ENCODE assay signal across 28 cellular contexts in genomic region chr2:103219398-103219797, GRCh38.
"Had no signal": no experiment of that assay in that cellular context is flagged by ENCODE, and none has a peak within 500 bp of the region (broad histone marks: within the 10 kb centered on the region; RNA-seq: fewer than 3 reads in every experiment).

No MANE protein-coding gene starts in this region.

- DNase-seq: stimulated activated CD4-positive, alpha-beta T cell treated with anti-CD3 and anti-CD28 coated beads, Interleukin-2, amount 100 ng/mL, for 48 hours; stimulated activated CD4-positive, alpha-beta T cell treated with anti-CD3 and anti-CD28 coated beads, Interleukin-4, amount 100 ng/mL, for 1 hour; stimulated activated CD4-positive, alpha-beta T cell treated with anti-CD3 and anti-CD28 coated beads, Interleukin-4, amount 100 ng/mL, for 24 hours; stimulated activated CD4-positive, alpha-beta T cell treated with anti-CD3 and anti-CD28 coated beads, Interleukin-4, amount 100 ng/mL, for 4 hours; stimulated activated CD8-positive, alpha-beta memory T cell treated with anti-CD3 and anti-CD28 coated beads, Interleukin-4, amount 100 ng/mL, for 48 hours; stimulated activated naive B cell treated with anti-CD40 and anti-IgM and Interleukin-4, amounts not matched to agents 10 μg/mL and 1 μg/mL and 100 μg/mL, for 72 hours; stimulated activated naive CD4-positive, alpha-beta T cell; stimulated activated naive CD4-positive, alpha-beta T cell treated with Interleukin-2 at 50 U/mL for 16 hours; stimulated activated naive CD8-positive, alpha-beta T cell treated with anti-CD3 and anti-CD28 coated beads, Interleukin-15, amount 100 ng/mL, for 72 hours; stimulated activated naive CD8-positive, alpha-beta T cell treated with anti-CD3 and anti-CD28 coated beads, Interleukin-15, Interleukin-2, amounts not matched to agents 100 U/mL and 50 U/mL, for 24 hours; stomach; substantia nigra; testis; thyroid gland; tibial artery; transverse colon; trophoblast cell; upper lobe of left lung; upper lobe of right lung; uterus had no signal

- H3K4me1 Mint-ChIP-seq: stimulated activated effector memory CD8-positive, alpha-beta T cell treated with anti-CD3 and anti-CD28 coated beads, Interleukin-12 subunit alpha, Interleukin-12 subunit beta, amount 100 ng/mL, for 72 hours; stimulated activated memory B cell treated with anti-CD40 and anti-IgM and Interleukin-4, amounts not matched to agents 10 μg/mL and 1 μg/mL and 100 μg/mL, for 72 hours; stimulated activated naive B cell treated with anti-CD40 and anti-IgM and Interleukin-4, amounts not matched to agents 10 μg/mL and 1 μg/mL and 100 μg/mL, for 72 hours; stimulated activated naive CD8-positive, alpha-beta T cell treated with anti-CD3 and anti-CD28 coated beads, Interleukin-15, amount 100 ng/mL, for 72 hours had no signal

- ATAC-seq: stimulated activated effector memory CD8-positive, alpha-beta T cell treated with anti-CD3 and anti-CD28 coated beads, Interleukin-12 subunit alpha, Interleukin-12 subunit beta, amount 100 ng/mL, for 72 hours; stimulated activated memory B cell treated with anti-CD40 and anti-IgM and Interleukin-4, amounts not matched to agents 10 μg/mL and 1 μg/mL and 100 μg/mL, for 72 hours; stimulated activated naive B cell treated with anti-CD40 and anti-IgM and Interleukin-4, amounts not matched to agents 10 μg/mL and 1 μg/mL and 100 μg/mL, for 72 hours; stimulated activated naive CD8-positive, alpha-beta T cell treated with anti-CD3 and anti-CD28 coated beads, Interleukin-15, amount 100 ng/mL, for 72 hours; stimulated activated naive CD8-positive, alpha-beta T cell treated with anti-CD3 and anti-CD28 coated beads, Interleukin-15, Interleukin-2, amounts not matched to agents 100 U/mL and 50 U/mL, for 24 hours; upper lobe of right lung had no signal

- H3K27me3 Mint-ChIP-seq: stimulated activated memory B cell treated with anti-CD40 and anti-IgM and Interleukin-4, amounts not matched to agents 10 μg/mL and 1 μg/mL and 100 μg/mL, for 72 hours; stimulated activated naive B cell treated with anti-CD40 and anti-IgM and Interleukin-4, amounts not matched to agents 10 μg/mL and 1 μg/mL and 100 μg/mL, for 72 hours; stimulated activated naive CD8-positive, alpha-beta T cell treated with anti-CD3 and anti-CD28 coated beads, Interleukin-15, amount 100 ng/mL, for 72 hours; stimulated activated naive CD8-positive, alpha-beta T cell treated with anti-CD3 and anti-CD28 coated beads, Interleukin-15, Interleukin-2, amounts not matched to agents 100 ng/mL and 50 ng/mL, for 24 hours had no signal

- H3K27me3 ChIP-seq: stomach, suprapubic skin, testis, thyroid gland, tibial artery, tibial nerve, transverse colon, upper lobe of left lung, upper lobe of right lung, uterus, vagina had no signal

- H3K4me3 ChIP-seq: stomach, suprapubic skin, testis, thoracic aorta, thyroid gland, tibial artery, tibial nerve, transverse colon, upper lobe of left lung, upper lobe of right lung, uterus, vagina had no signal

- H3K36me3 ChIP-seq: stomach, suprapubic skin, thoracic aorta, thyroid gland, tibial artery, tibial nerve, transverse colon, upper lobe of left lung, upper lobe of right lung, uterus, vagina had no signal

- H3K27ac Mint-ChIP-seq: stimulated activated effector memory CD8-positive, alpha-beta T cell treated with anti-CD3 and anti-CD28 coated beads, Interleukin-12 subunit alpha, Interleukin-12 subunit beta, amount 100 ng/mL, for 72 hours; stimulated activated memory B cell treated with anti-CD40 and anti-IgM and Interleukin-4, amounts not matched to agents 10 μg/mL and 1 μg/mL and 100 μg/mL, for 72 hours; stimulated activated naive B cell treated with anti-CD40 and anti-IgM and Interleukin-4, amounts not matched to agents 10 μg/mL and 1 μg/mL and 100 μg/mL, for 72 hours; stimulated activated naive CD8-positive, alpha-beta T cell treated with anti-CD3 and anti-CD28 coated beads, Interleukin-15, amount 100 ng/mL, for 72 hours; stimulated activated naive CD8-positive, alpha-beta T cell treated with anti-CD3 and anti-CD28 coated beads, Interleukin-15, Interleukin-2, amounts not matched to agents 100 ng/mL and 50 ng/mL, for 24 hours; type B pancreatic cell had no signal

- H3K36me3 Mint-ChIP-seq: stimulated activated effector memory CD8-positive, alpha-beta T cell treated with anti-CD3 and anti-CD28 coated beads, Interleukin-12 subunit alpha, Interleukin-12 subunit beta, amount 100 ng/mL, for 72 hours; stimulated activated memory B cell treated with anti-CD40 and anti-IgM and Interleukin-4, amounts not matched to agents 10 μg/mL and 1 μg/mL and 100 μg/mL, for 72 hours; stimulated activated naive B cell treated with anti-CD40 and anti-IgM and Interleukin-4, amounts not matched to agents 10 μg/mL and 1 μg/mL and 100 μg/mL, for 72 hours; type B pancreatic cell had no signal

- H3K4me3 Mint-ChIP-seq: stimulated activated effector memory CD8-positive, alpha-beta T cell treated with anti-CD3 and anti-CD28 coated beads, Interleukin-12 subunit alpha, Interleukin-12 subunit beta, amount 100 ng/mL, for 72 hours; stimulated activated memory B cell treated with anti-CD40 and anti-IgM and Interleukin-4, amounts not matched to agents 10 μg/mL and 1 μg/mL and 100 μg/mL, for 72 hours; stimulated activated naive B cell treated with anti-CD40 and anti-IgM and Interleukin-4, amounts not matched to agents 10 μg/mL and 1 μg/mL and 100 μg/mL, for 72 hours; stimulated activated naive CD8-positive, alpha-beta T cell treated with anti-CD3 and anti-CD28 coated beads, Interleukin-15, amount 100 ng/mL, for 72 hours; stimulated activated naive CD8-positive, alpha-beta T cell treated with anti-CD3 and anti-CD28 coated beads, Interleukin-15, Interleukin-2, amounts not matched to agents 100 ng/mL and 50 ng/mL, for 24 hours; type B pancreatic cell had no signal

- H3K9me3 Mint-ChIP-seq: stimulated activated naive B cell treated with anti-CD40 and anti-IgM and Interleukin-4, amounts not matched to agents 10 μg/mL and 1 μg/mL and 100 μg/mL, for 72 hours; stimulated activated naive CD8-positive, alpha-beta T cell treated with anti-CD3 and anti-CD28 coated beads, Interleukin-15, Interleukin-2, amounts not matched to agents 100 ng/mL and 50 ng/mL, for 24 hours; type B pancreatic cell had no signal

- H3K4me1 ChIP-seq: stomach, suprapubic skin, testis, thyroid gland, tibial artery, tibial nerve, transverse colon, upper lobe of left lung, upper lobe of right lung, uterus, vagina had no signal

- H3K9me3 ChIP-seq: testis, thoracic aorta, thyroid gland, tibial artery, transverse colon, upper lobe of left lung, upper lobe of right lung, uterus, vagina had no signal

- H3K27ac ChIP-seq: stomach, suprapubic skin, testis, thoracic aorta, thyroid gland, tibial artery, tibial nerve, transverse colon, upper lobe of left lung, upper lobe of right lung, uterus, vagina had no signal
